In the genomic region with DNA sequence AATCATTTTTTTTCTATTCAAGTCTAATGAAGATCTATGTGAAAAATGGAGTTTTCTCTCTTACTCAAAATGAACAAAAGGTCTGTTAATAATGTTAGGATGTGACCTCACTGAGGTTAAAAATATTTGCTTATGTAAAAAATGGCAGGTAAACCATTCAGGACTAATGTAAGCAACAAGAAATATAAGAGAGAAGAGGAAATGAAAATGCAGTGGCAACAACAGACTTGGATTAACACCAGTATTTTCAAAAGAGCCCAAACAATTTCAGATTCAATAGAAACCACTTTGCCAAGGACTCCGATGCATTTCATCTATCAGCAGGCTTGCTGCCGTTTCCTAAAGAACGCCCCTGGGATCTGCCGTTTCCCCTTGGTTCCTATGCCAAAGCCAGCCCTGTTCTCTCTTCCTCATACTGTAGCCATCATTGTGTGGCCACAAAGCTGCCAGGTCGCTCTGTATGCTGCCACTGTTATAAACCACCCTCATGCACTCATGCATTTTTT, we compare ENCODE assay signal across 1 cellular context.
TF ChIP-seq lines count a peak whose summit lies in the region.

No MANE protein-coding gene starts in this region.

TF ChIP-seq in GM12878, 131 proteins besides CTCF, POLR2A, EP300 and RAD21 (continued from another document):
- TF ChIP-seq CREB1 (IDR thresholded peaks at IDR 0.05; ENCODE audit: low read depth) (0 out of 2 replicates have a peak, but pooled peaks have one; percentile 48), CHD2 (IDR thresholded peaks at IDR 0.05; ENCODE audit: borderline replicate concordance, low read depth, low read length) (0 out of 2 replicates have a peak, but pooled peaks have one; percentile 23), BHLHE40 (IDR thresholded peaks at IDR 0.05; ENCODE audit: borderline replicate concordance in 1 of 2, low read depth in 2 of 2, low read length in 1 of 2) (0 out of 4 replicates have a peak, but pooled peaks of 1 of the 2 experiments have one; percentile 35), MXI1 (IDR thresholded peaks at IDR 0.05; ENCODE audit: low read depth, low read length) (0 out of 2 replicates have a peak, but pooled peaks have one; percentile 54), IRF4 (IDR thresholded peaks at IDR 0.05; ENCODE audit: low read depth, low read length) (peak; percentile 32; the same call in 1 of the 2 replicates), WRNIP1 (IDR thresholded peaks at IDR 0.05; ENCODE audit: borderline replicate concordance, low read depth, low read length) (peak; percentile 43; the same call in 1 of the 2 replicates), ZNF217 (IDR thresholded peaks at IDR 0.05) (0 out of 2 replicates have a peak, but pooled peaks have one; percentile 59), DPF2 (IDR thresholded peaks at IDR 0.05) (peak; percentile 77; the same call in 1 of the 2 replicates), NBN (IDR thresholded peaks at IDR 0.05) (peak; percentile 73), IKZF2 (IDR thresholded peaks at IDR 0.05) (peak; percentile 82 to 86), BMI1 (IDR thresholded peaks at IDR 0.05; ENCODE audit: borderline replicate concordance) (peak; percentile 47; the same call in 1 of the 2 replicates), POU2F2 (IDR thresholded peaks at IDR 0.05; ENCODE audit: borderline replicate concordance, low read depth, low read length) (peak; percentile 83; the same call in 2 of the 3 replicates), NFIC (IDR thresholded peaks at IDR 0.05; ENCODE audit: low read depth, low read length) (peak; percentile 72; the same call in 1 of the 2 replicates)
- TF ChIP-seq, protein P1, sequence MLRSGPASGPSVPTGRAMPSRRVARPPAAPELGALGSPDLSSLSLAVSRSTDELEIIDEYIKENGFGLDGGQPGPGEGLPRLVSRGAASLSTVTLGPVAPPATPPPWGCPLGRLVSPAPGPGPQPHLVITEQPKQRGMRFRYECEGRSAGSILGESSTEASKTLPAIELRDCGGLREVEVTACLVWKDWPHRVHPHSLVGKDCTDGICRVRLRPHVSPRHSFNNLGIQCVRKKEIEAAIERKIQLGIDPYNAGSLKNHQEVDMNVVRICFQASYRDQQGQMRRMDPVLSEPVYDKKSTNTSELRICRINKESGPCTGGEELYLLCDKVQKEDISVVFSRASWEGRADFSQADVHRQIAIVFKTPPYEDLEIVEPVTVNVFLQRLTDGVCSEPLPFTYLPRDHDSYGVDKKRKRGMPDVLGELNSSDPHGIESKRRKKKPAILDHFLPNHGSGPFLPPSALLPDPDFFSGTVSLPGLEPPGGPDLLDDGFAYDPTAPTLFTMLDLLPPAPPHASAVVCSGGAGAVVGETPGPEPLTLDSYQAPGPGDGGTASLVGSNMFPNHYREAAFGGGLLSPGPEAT (IDR thresholded peaks at IDR 0.05; ENCODE audit: low read depth), result peak; percentile 78
- TF ChIP-seq, protein P2, sequence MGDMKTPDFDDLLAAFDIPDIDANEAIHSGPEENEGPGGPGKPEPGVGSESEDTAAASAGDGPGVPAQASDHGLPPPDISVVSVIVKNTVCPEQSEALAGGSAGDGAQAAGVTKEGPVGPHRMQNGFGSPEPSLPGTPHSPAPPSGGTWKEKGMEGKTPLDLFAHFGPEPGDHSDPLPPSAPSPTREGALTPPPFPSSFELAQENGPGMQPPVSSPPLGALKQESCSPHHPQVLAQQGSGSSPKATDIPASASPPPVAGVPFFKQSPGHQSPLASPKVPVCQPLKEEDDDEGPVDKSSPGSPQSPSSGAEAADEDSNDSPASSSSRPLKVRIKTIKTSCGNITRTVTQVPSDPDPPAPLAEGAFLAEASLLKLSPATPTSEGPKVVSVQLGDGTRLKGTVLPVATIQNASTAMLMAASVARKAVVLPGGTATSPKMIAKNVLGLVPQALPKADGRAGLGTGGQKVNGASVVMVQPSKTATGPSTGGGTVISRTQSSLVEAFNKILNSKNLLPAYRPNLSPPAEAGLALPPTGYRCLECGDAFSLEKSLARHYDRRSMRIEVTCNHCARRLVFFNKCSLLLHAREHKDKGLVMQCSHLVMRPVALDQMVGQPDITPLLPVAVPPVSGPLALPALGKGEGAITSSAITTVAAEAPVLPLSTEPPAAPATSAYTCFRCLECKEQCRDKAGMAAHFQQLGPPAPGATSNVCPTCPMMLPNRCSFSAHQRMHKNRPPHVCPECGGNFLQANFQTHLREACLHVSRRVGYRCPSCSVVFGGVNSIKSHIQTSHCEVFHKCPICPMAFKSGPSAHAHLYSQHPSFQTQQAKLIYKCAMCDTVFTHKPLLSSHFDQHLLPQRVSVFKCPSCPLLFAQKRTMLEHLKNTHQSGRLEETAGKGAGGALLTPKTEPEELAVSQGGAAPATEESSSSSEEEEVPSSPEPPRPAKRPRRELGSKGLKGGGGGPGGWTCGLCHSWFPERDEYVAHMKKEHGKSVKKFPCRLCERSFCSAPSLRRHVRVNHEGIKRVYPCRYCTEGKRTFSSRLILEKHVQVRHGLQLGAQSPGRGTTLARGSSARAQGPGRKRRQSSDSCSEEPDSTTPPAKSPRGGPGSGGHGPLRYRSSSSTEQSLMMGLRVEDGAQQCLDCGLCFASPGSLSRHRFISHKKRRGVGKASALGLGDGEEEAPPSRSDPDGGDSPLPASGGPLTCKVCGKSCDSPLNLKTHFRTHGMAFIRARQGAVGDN (IDR thresholded peaks at IDR 0.05), result peak; percentile 46; the same call in 1 of the 2 replicates
- TF ChIP-seq, protein P3, sequence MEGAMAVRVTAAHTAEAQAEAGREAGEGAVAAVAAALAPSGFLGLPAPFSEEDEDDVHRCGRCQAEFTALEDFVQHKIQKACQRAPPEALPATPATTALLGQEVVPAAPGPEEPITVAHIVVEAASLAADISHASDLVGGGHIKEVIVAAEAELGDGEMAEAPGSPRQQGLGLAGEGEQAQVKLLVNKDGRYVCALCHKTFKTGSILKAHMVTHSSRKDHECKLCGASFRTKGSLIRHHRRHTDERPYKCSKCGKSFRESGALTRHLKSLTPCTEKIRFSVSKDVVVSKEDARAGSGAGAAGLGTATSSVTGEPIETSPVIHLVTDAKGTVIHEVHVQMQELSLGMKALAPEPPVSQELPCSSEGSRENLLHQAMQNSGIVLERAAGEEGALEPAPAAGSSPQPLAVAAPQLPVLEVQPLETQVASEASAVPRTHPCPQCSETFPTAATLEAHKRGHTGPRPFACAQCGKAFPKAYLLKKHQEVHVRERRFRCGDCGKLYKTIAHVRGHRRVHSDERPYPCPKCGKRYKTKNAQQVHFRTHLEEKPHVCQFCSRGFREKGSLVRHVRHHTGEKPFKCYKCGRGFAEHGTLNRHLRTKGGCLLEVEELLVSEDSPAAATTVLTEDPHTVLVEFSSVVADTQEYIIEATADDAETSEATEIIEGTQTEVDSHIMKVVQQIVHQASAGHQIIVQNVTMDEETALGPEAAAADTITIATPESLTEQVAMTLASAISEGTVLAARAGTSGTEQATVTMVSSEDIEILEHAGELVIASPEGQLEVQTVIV (IDR thresholded peaks at IDR 0.05; ENCODE audit: borderline replicate concordance, partially characterized antibody), result no peak
- TF ChIP-seq, protein P4, sequence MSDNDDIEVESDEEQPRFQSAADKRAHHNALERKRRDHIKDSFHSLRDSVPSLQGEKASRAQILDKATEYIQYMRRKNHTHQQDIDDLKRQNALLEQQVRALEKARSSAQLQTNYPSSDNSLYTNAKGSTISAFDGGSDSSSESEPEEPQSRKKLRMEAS (IDR thresholded peaks at IDR 0.05; ENCODE audit: low read depth, low read length), result no peak
- TF ChIP-seq, protein P5, sequence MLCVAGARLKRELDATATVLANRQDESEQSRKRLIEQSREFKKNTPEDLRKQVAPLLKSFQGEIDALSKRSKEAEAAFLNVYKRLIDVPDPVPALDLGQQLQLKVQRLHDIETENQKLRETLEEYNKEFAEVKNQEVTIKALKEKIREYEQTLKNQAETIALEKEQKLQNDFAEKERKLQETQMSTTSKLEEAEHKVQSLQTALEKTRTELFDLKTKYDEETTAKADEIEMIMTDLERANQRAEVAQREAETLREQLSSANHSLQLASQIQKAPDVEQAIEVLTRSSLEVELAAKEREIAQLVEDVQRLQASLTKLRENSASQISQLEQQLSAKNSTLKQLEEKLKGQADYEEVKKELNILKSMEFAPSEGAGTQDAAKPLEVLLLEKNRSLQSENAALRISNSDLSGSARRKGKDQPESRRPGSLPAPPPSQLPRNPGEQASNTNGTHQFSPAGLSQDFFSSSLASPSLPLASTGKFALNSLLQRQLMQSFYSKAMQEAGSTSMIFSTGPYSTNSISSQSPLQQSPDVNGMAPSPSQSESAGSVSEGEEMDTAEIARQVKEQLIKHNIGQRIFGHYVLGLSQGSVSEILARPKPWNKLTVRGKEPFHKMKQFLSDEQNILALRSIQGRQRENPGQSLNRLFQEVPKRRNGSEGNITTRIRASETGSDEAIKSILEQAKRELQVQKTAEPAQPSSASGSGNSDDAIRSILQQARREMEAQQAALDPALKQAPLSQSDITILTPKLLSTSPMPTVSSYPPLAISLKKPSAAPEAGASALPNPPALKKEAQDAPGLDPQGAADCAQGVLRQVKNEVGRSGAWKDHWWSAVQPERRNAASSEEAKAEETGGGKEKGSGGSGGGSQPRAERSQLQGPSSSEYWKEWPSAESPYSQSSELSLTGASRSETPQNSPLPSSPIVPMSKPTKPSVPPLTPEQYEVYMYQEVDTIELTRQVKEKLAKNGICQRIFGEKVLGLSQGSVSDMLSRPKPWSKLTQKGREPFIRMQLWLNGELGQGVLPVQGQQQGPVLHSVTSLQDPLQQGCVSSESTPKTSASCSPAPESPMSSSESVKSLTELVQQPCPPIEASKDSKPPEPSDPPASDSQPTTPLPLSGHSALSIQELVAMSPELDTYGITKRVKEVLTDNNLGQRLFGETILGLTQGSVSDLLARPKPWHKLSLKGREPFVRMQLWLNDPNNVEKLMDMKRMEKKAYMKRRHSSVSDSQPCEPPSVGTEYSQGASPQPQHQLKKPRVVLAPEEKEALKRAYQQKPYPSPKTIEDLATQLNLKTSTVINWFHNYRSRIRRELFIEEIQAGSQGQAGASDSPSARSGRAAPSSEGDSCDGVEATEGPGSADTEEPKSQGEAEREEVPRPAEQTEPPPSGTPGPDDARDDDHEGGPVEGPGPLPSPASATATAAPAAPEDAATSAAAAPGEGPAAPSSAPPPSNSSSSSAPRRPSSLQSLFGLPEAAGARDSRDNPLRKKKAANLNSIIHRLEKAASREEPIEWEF (IDR thresholded peaks at IDR 0.05; ENCODE audit: insufficient replicate concordance, low read depth, low read length), result peak; percentile 68
